In the genomic region with DNA sequence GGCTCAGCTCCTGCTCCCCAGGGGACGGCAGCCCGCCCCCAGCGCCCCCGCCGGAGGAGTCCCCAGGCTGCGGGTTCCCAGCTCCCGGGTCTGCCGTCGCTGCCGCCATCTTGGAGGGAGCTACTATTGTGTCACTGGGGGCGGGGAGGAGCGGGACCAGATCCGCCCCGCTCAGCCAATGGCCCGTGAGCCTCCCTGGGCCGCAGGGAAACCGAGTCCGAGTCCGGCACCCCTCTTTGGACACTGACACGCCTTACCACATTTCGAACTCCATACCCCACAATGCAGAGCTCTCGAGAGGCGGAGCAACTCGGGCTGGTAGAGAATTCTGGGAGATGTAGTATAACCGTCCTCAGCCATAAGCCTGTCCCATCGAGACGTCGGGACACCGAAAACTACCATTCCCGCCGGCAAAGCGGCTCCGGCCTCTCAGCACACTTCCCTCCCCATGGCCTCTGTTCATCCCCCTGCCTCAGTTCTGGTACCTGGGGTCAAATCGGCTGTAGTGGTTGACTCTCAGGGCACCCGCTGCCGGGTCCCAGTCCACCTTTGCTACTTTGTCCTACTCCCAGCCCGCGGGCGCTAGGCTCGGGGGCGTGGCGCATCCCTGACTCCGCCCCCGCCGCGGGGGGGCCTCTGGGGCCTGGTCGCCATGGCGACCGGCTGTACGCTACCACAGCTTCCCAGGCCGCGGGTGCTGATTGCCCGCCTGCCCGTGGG, we compare ENCODE assay signal across 8 cellular contexts. TPM values are rescaled to one million over a fixed set of nuclear protein-coding genes. Genes with fewer than 3 reads are reported as not detected.
DNase-seq lines count a peak whose midpoint lies in the region; ATAC-seq, FAIRE-seq and TF ChIP-seq lines count a peak whose summit lies in the region.

A gene (minus strand): TSS at position 133 of the 720 bp plus-strand sequence. CDS start 24 bp downstream, at position 109.
A gene with protein sequence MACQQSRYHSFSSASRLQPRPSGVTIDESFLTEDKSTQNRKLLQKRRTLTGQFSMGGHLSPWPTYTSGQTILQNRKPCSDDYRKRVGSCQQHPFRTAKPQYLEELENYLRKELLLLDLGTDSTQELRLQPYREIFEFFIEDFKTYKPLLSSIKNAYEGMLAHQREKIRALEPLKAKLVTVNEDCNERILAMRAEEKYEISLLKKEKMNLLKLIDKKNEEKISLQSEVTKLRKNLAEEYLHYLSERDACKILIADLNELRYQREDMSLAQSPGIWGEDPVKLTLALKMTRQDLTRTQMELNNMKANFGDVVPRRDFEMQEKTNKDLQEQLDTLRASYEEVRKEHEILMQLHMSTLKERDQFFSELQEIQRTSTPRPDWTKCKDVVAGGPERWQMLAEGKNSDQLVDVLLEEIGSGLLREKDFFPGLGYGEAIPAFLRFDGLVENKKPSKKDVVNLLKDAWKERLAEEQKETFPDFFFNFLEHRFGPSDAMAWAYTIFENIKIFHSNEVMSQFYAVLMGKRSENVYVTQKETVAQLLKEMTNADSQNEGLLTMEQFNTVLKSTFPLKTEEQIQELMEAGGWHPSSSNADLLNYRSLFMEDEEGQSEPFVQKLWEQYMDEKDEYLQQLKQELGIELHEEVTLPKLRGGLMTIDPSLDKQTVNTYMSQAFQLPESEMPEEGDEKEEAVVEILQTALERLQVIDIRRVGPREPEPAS (plus strand): TSS at position 462 of the 720 bp plus-strand sequence. CDS start 261 bp downstream, outside the sequence.

- DNase-seq in Caco-2 (peak; percentile 99), HTR-8/SVneo (ENCODE audit: insufficient read length, low spot score) (peak; percentile 98), NOMO-1 treated with DMSO at 0.1 percent for 48 hours (lab: John Stamatoyannopoulos, UW; ENCODE audit: unreplicated experiment) (peak; percentile 99), H1 (ENCODE audit: low read depth in 1 of 2, low spot score in 2 of 2) (peak; percentile 93 to 97), memory B cell (ENCODE audit: low spot score in 2 of 2) (peak; percentile 88 to 93)
- peak; percentile 99 for DNase-seq in activated CD8-positive, alpha-beta memory T cell treated with anti-CD3 and anti-CD28 coated beads, Interleukin-2, amount 10 ng/mL, durations not matched to agents 7 days and 5 days
- peak; percentile 92 for DNase-seq in stimulated activated CD8-positive, alpha-beta memory T cell treated with anti-CD3 and anti-CD28 coated beads, Interleukin-12 subunit alpha, Interleukin-12 subunit beta, amount 100 ng/mL, for 1 hour (ENCODE audit: low read depth)

- H3K14ac ChIP-seq in H1 (ENCODE audit: insufficient read length) = no peak within 1 kb of the TSS

- H3K79me1 ChIP-seq in H1 (ENCODE audit: low read depth, low read length) = peaks cover 9% of the 10 kb centered on the region; the same call in 1 of the 2 replicates

- FAIRE-seq in HTR-8/SVneo (lab: Jason Lieb, UNC) (peak; percentile 95), H1 (lab: Jason Lieb, UNC) (peak; percentile 62)

- peak within 1 kb of the TSS; percentile 79 to 88 (median 83) for H3K9ac ChIP-seq in H1 (replicated peaks in 1 of 4; ENCODE audit: extremely low read depth in 1 of 4, low read depth in 3 of 4, low read length in 3 of 4)

- peak within 1 kb of the TSS; percentile 52 for H3K27ac ChIP-seq in H1 (ENCODE audit: low read depth, low read length)

- H3K36me3 Mint-ChIP-seq in Caco-2 (ENCODE audit: insufficient read depth, unreplicated experiment) (peaks cover 33% of the 10 kb centered on the region), memory B cell (peaks cover 4% of the 10 kb centered on the region)
- H3K36me3 Mint-ChIP-seq in activated CD8-positive, alpha-beta memory T cell treated with anti-CD3 and anti-CD28 coated beads, Interleukin-2, amount 10 ng/mL, durations not matched to agents 7 days and 5 days = peaks cover 27% of the 10 kb centered on the region

- POLR2A ChIA-PET in Caco-2 (lab: Charles Lee) (interaction anchor here (0.5 to 2.0 kb wide), 19 partner anchors 10 to 1848 kb away, joined by 3 to 18 read pairs (median 4); a partner anchor contains a TSS), H1 (lab: Charles Lee; ENCODE audit: partially characterized antibody) (interaction anchor here (0.6 to 2.0 kb wide), 18 partner anchors 8 to 427 kb away, joined by 3 to 8 read pairs (median 4); a partner anchor contains a TSS)

- H2BK15ac ChIP-seq in H1 (ENCODE audit: low read length) = no peak within 1 kb of the TSS

- peaks cover 5 to 21% of the 10 kb centered on the region in 2 experiments; a peak in 3 of 4 replicates for H3K79me2 ChIP-seq in H1 (ENCODE audit: control insufficient read depth in 1 of 2, insufficient read depth in 2 of 2, low read length in 2 of 2)

- H3K4me1 Mint-ChIP-seq in Caco-2 (ENCODE audit: low read depth, unreplicated experiment) = peaks cover 9% of the 10 kb centered on the region
- peaks cover 44% of the 10 kb centered on the region for H3K4me1 Mint-ChIP-seq in activated CD8-positive, alpha-beta memory T cell treated with anti-CD3 and anti-CD28 coated beads, Interleukin-2, amount 10 ng/mL, durations not matched to agents 7 days and 5 days
- H3K4me1 Mint-ChIP-seq in memory B cell = peaks cover 26% of the 10 kb centered on the region

- H2BK12ac ChIP-seq in H1 (ENCODE audit: low read depth, low read length) = no peak within 1 kb of the TSS

- TF ChIP-seq CTCF in Caco-2 (IDR thresholded peaks at IDR 0.05; ENCODE audit: insufficient read depth in 1 of 2, low read depth in 1 of 2, low read length in 1 of 2, severe bottlenecking in 1 of 2, unreplicated experiment in 1 of 2) (no peak), H1 (IDR thresholded peaks at IDR 0.05; ENCODE audit: control extremely low read depth in 1 of 3, insufficient read depth in 1 of 3, low read depth in 1 of 3, low read length in 3 of 3) (no peak)

- H3K18ac ChIP-seq in H1 (ENCODE audit: extremely low read depth, low read length) = no peak within 1 kb of the TSS; the same call in 1 of the 2 replicates

- peak within 1 kb of the TSS; percentile 81 for H3K27ac Mint-ChIP-seq in Caco-2 (ENCODE audit: unreplicated experiment)
- peak within 1 kb of the TSS; percentile 89 for H3K27ac Mint-ChIP-seq in activated CD8-positive, alpha-beta memory T cell treated with anti-CD3 and anti-CD28 coated beads, Interleukin-2, amount 10 ng/mL, durations not matched to agents 7 days and 5 days
- peak within 1 kb of the TSS; percentile 86 for H3K27ac Mint-ChIP-seq in memory B cell

- H3K9me3 ChIP-seq in Caco-2 (no peaks in the 10 kb centered on the region), H1 (ENCODE audit: insufficient read depth in 2 of 2, low read depth in 1 of 2, low read length in 1 of 2) (no peaks in the 10 kb centered on the region)

- H4K91ac ChIP-seq in H1 (replicated peaks; ENCODE audit: insufficient read length, low read length) = no peak within 1 kb of the TSS

- ATAC-seq in GM21381 (IDR thresholded peaks at IDR 0.05; ENCODE audit: unreplicated experiment) (peak; percentile 88), memory B cell (ENCODE audit: low read depth) (peak; percentile 83)
- ATAC-seq in activated CD8-positive, alpha-beta memory T cell treated with anti-CD3 and anti-CD28 coated beads, Interleukin-2, amount 10 ng/mL, durations not matched to agents 7 days and 5 days = peak; percentile 95

- no peak for TF ChIP-seq EP300 in H1 (IDR thresholded peaks at IDR 0.05; ENCODE audit: borderline replicate concordance in 1 of 2, low read depth in 2 of 2, low read length in 2 of 2)

- CTCF ChIA-PET in Caco-2 (lab: Charles Lee) = interaction anchor here (0.6 to 3.0 kb wide), 26 partner anchors 9 to 737 kb away, joined by 3 to 47 read pairs (median 4); a partner anchor contains a TSS
- CTCF ChIA-PET in activated CD8-positive, alpha-beta memory T cell treated with anti-CD3 and anti-CD28 coated beads, Interleukin-2, amount 10 ng/mL, durations not matched to agents 7 days and 5 days (lab: Charles Lee) = interaction anchor here (0.6 to 3.1 kb wide), 14 partner anchors 10 to 285 kb away, joined by 3 to 60 read pairs (median 4); a partner anchor contains a TSS
- CTCF ChIA-PET in H1 (lab: Charles Lee; ENCODE audit: partially characterized antibody) = interaction anchor here (0.6 to 3.0 kb wide), 12 partner anchors 9 to 144 kb away, joined by 3 to 29 read pairs (median 4); a partner anchor contains a TSS

- H4K5ac ChIP-seq in H1 (ENCODE audit: insufficient read length, low read depth, low read length) = peak within 1 kb of the TSS; percentile 71

- H2BK20ac ChIP-seq in H1 (ENCODE audit: low read length) = no peak within 1 kb of the TSS

- peak within 1 kb of the TSS; percentile 60; the same call in 1 of the 2 replicates for H2BK5ac ChIP-seq in H1 (ENCODE audit: low read depth, low read length)

- H3K23me2 ChIP-seq in H1 (ENCODE audit: low read depth, low read length) = peaks cover 11% of the 10 kb centered on the region

- H3K36me3 ChIP-seq in Caco-2 (ENCODE audit: control insufficient read depth, insufficient read depth, low read length) (0 out of 2 replicates have a peak, but pooled peaks cover 1% of the 10 kb centered on the region), H1 (ENCODE audit: control insufficient read depth in 2 of 4, insufficient read depth in 4 of 4, low read length in 3 of 4) (peaks cover 0 to 5% (median 0%) of the 10 kb centered on the region in 4 experiments; a peak in 3 of 8 replicates)

- H2AK5ac ChIP-seq in H1 (ENCODE audit: low read depth, low read length) = no peak within 1 kb of the TSS

- H4K8ac ChIP-seq in H1 (ENCODE audit: extremely low read depth, insufficient read depth, low read length) = peak within 1 kb of the TSS; percentile 95

- no peak for TF ChIP-seq RAD21 in H1 (IDR thresholded peaks at IDR 0.05 in 1 of 2, conservative IDR thresholded peaks at IDR 0.05 in 1 of 2; ENCODE audit: low read depth in 2 of 2, low read length in 2 of 2)

- H3K4me1 ChIP-seq in Caco-2 (peaks cover 10% of the 10 kb centered on the region; the same call in 1 of the 2 replicates), H1 (replicated peaks in 1 of 4; ENCODE audit: control insufficient read depth in 3 of 4, insufficient read depth in 4 of 4, low read length in 3 of 4) (peaks cover 4 to 9% (median 5%) of the 10 kb centered on the region in 4 experiments; a peak in 6 of 7 replicates)

- H2AFZ ChIP-seq in H1 (ENCODE audit: low read length) = peak within 1 kb of the TSS; percentile 98

- H3K4me3 Mint-ChIP-seq in Caco-2 (ENCODE audit: unreplicated experiment) (peak within 1 kb of the TSS; percentile 83), memory B cell (peak within 1 kb of the TSS; percentile 88)
- peak within 1 kb of the TSS; percentile 92 for H3K4me3 Mint-ChIP-seq in activated CD8-positive, alpha-beta memory T cell treated with anti-CD3 and anti-CD28 coated beads, Interleukin-2, amount 10 ng/mL, durations not matched to agents 7 days and 5 days

- no peak within 1 kb of the TSS for H3K4ac ChIP-seq in H1 (replicated peaks; ENCODE audit: insufficient read length, low read depth, low read length)

- H3K4me3 ChIP-seq in Caco-2 (ENCODE audit: low read depth, low read length) (peak within 1 kb of the TSS; percentile 88), H1 (ENCODE audit: extremely low read depth in 1 of 4, insufficient read depth in 2 of 4, low read depth in 3 of 4, low read length in 4 of 4) (peak within 1 kb of the TSS; percentile 95 to 98 (median 96))

- H3K23ac ChIP-seq in H1 (ENCODE audit: insufficient read length) = no peak within 1 kb of the TSS

- H3K56ac ChIP-seq in H1 (replicated peaks; ENCODE audit: insufficient read length, low read depth, low read length) = no peak within 1 kb of the TSS

- no peaks in the 10 kb centered on the region for H3K27me3 ChIP-seq in Caco-2 (replicated peaks; ENCODE audit: control insufficient read depth, insufficient read depth, low read length)
- no peaks in the 10 kb centered on the region for H3K27me3 ChIP-seq in H1 (replicated peaks in 1 of 4; ENCODE audit: control insufficient read depth in 3 of 4, extremely low read depth in 1 of 4, insufficient read depth in 3 of 4, low read length in 3 of 4)

- WGBS in H1 (ENCODE audit: extremely low coverage in 1 of 2, insufficient coverage in 1 of 2, insufficient read length in 1 of 2, insufficient replicate concordance in 2 of 2, low coverage in 1 of 2, low lambda C conversion rate in 2 of 2, missing lambda C conversion rate in 1 of 2), 2 experiments = 1% methylated on average over 53 of the region's 54 CpGs; no CpG with 5 or more reads in 1 of the 2 experiments

- H3K27me3 Mint-ChIP-seq in Caco-2 (ENCODE audit: insufficient read depth, unreplicated experiment) (no peaks in the 10 kb centered on the region), memory B cell (no peaks in the 10 kb centered on the region)
- peaks cover under 1% of the 10 kb centered on the region for H3K27me3 Mint-ChIP-seq in activated CD8-positive, alpha-beta memory T cell treated with anti-CD3 and anti-CD28 coated beads, Interleukin-2, amount 10 ng/mL, durations not matched to agents 7 days and 5 days

- H3K9me3 Mint-ChIP-seq in Caco-2 (ENCODE audit: unreplicated experiment) = no peaks in the 10 kb centered on the region
- H3K9me3 Mint-ChIP-seq in activated CD8-positive, alpha-beta memory T cell treated with anti-CD3 and anti-CD28 coated beads, Interleukin-2, amount 10 ng/mL, durations not matched to agents 7 days and 5 days (ENCODE audit: low read depth) = no peaks in the 10 kb centered on the region
- no peaks in the 10 kb centered on the region for H3K9me3 Mint-ChIP-seq in memory B cell

- peaks cover 0 to 3% of the 10 kb centered on the region in 2 experiments for H4K20me1 ChIP-seq in H1 (replicated peaks in 1 of 2; ENCODE audit: control insufficient read depth in 1 of 2, insufficient read depth in 2 of 2, low read length in 2 of 2)

- TF ChIP-seq POLR2A in H1 (IDR thresholded peaks at IDR 0.05; ENCODE audit: control extremely low read depth in 1 of 2, low read depth in 2 of 2, low read length in 2 of 2) = peak; percentile 60 to 93

- no TSS peak for BruUV-seq in Caco-2 (replicated peaks; lab: Mats Ljungman, UMichigan)

- intact Hi-C loops in Caco-2 (cut with micrococcal nuclease; ENCODE audit: unreplicated experiment) = loop anchor here (1.0 to 10.0 kb wide), 5 partner anchors 40 to 282 kb away; a partner anchor contains a TSS

- H3K4me2 ChIP-seq in H1 (ENCODE audit: insufficient read depth in 1 of 2, low read depth in 2 of 2, low read length in 2 of 2) = peak within 1 kb of the TSS; percentile 93 to 96

- no peak within 1 kb of the TSS for H2BK120ac ChIP-seq in H1 (replicated peaks; ENCODE audit: low read depth, low read length)

RNA-seq across cellular contexts. Expression of the first gene that starts in this region (rescaled TPM):
- 21.8 and 23.8 TPM in 2 replicates for total RNA-seq in Caco-2 (2022)
- 10 to 100 TPM; 21.2 to 23.7 TPM for total RNA-seq in activated CD8-positive, alpha-beta memory T cell treated with anti-CD3 and anti-CD28 coated beads, Interleukin-2, amount 10 ng/mL, durations not matched to agents 7 days and 5 days
- total RNA-seq in H1 (2021; fragmentation: NEBNext Ultra II Directional; extraction: Animal tissue kit (Norgen Biotek cat#: 25700)) = 13.8 and 16.8 TPM in 2 replicates
- 14.2 and 16.3 TPM in 2 replicates for polyA plus RNA-seq in H1 (2011; rRNA removed)
- polyA plus RNA-seq in H1 (2011; cell fraction: cytosol; rRNA removed) = 9.9 TPM
- 20.6 TPM for polyA plus RNA-seq in H1 (2011; cell fraction: nucleus; rRNA removed)
- 10.6 to 12.7 TPM (median 11.3 TPM) in 4 replicates for polyA plus RNA-seq in H1 (2012, experiment 1 of 2)
- polyA plus RNA-seq in H1 (2012, experiment 2 of 2) = 7.9 TPM
- polyA plus RNA-seq in H1 (2013, experiment 1 of 2) = 7.7 TPM
- 7.7 TPM for polyA plus RNA-seq in H1 (2013, experiment 2 of 2)
- polyA minus RNA-seq in H1 (2011; rRNA and poly(A)+ RNA removed) = 26.2 and 32.5 TPM in 2 replicates
- 7.8 TPM for polyA minus RNA-seq in H1 (2011; cell fraction: cytosol; rRNA and poly(A)+ RNA removed)
- 10.3 TPM for polyA minus RNA-seq in H1 (2011; cell fraction: nucleus; rRNA and poly(A)+ RNA removed)

RNA-seq across cellular contexts. Expression of the second gene that starts in this region (rescaled TPM):
- 0.84 and 0.91 TPM in 2 replicates for total RNA-seq in Caco-2 (2022)
- under 1 TPM; 0.12 to 0.45 TPM for total RNA-seq in activated CD8-positive, alpha-beta memory T cell treated with anti-CD3 and anti-CD28 coated beads, Interleukin-2, amount 10 ng/mL, durations not matched to agents 7 days and 5 days
- total RNA-seq in H1 (2021; fragmentation: NEBNext Ultra II Directional; extraction: Animal tissue kit (Norgen Biotek cat#: 25700)) = 0.37 and 1.3 TPM in 2 replicates
- 0.39 and 0.94 TPM in 2 replicates for polyA plus RNA-seq in H1 (2011; rRNA removed)
- polyA plus RNA-seq in H1 (2011; cell fraction: cytosol; rRNA removed) = 1.2 TPM
- 5.5 TPM for polyA plus RNA-seq in H1 (2011; cell fraction: nucleus; rRNA removed)
- polyA plus RNA-seq in H1 (2012, experiment 1 of 2) = 1.2 to 1.6 TPM (median 1.3 TPM) in 4 replicates
- 0.37 TPM for polyA plus RNA-seq in H1 (2012, experiment 2 of 2)
- polyA plus RNA-seq in H1 (2013, experiment 1 of 2) = 0.97 TPM
- 0.74 TPM for polyA plus RNA-seq in H1 (2013, experiment 2 of 2)
- polyA minus RNA-seq in H1 (2011; rRNA and poly(A)+ RNA removed) = 0.41 TPM in 2 replicates
- polyA minus RNA-seq in H1 (2011; cell fraction: cytosol; rRNA and poly(A)+ RNA removed) = not detected
- 1.2 TPM for polyA minus RNA-seq in H1 (2011; cell fraction: nucleus; rRNA and poly(A)+ RNA removed)

Comparison
In these comparisons a context has a peak if more than half of its experiments do, and no peak if none do; other contexts are left out.
1. Peak in every context shown above with its lines: DNase-seq, ATAC-seq, H3K4me3 ChIP-seq and H3K27ac ChIP-seq.